9 cellular contexts compared by ENCODE assay signal in genomic region chr1:197464039-197464438, GRCh38.
DNase-seq lines count a peak whose midpoint lies in the region; ATAC-seq and TF ChIP-seq lines count a peak whose summit lies in the region.
"Had no signal": no experiment of that assay in that cellular context is flagged by ENCODE, and none has a peak within 500 bp of the region (broad histone marks: within the 10 kb centered on the region; RNA-seq: fewer than 3 reads in every experiment).

No MANE protein-coding gene starts in this region.

- no peak overlapping the region for H2AK5ac ChIP-seq in neuronal stem cell (ENCODE audit: low read depth, low read length)

- H3K4me1 ChIP-seq in neuronal stem cell (ENCODE audit: control insufficient read depth in 2 of 2, insufficient read depth in 1 of 2, low read depth in 1 of 2, low read length in 2 of 2) (peaks cover 5 to 7% of the 10 kb centered on the region in 2 donors), BE2C (no peaks in the 10 kb centered on the region)

- no peak overlapping the region for H3K4ac ChIP-seq in neuronal stem cell (ENCODE audit: low read length)

- H3K4me3 ChIP-seq in BJ (ENCODE audit: low read depth, low read length) = no peak overlapping the region
- H3K4me3 ChIP-seq in fibroblast of mammary gland (ENCODE audit: control insufficient read depth, low read depth, low read length) = no peak overlapping the region
- H3K4me3 ChIP-seq in neuronal stem cell (ENCODE audit: low read length in 2 of 2) = no peak overlapping the region
- no peak overlapping the region for H3K4me3 ChIP-seq in BE2C (ENCODE audit: low read depth, low read length)

- no peak overlapping the region for H3K18ac ChIP-seq in neuronal stem cell (ENCODE audit: low read length)

- DNase-seq in BJ (ENCODE audit: low read depth) (peak; percentile 82), NCI-H446 treated with DMSO at 0.1 percent for 48 hours (lab: John Stamatoyannopoulos, UW) (peak; percentile 69), fibroblast of mammary gland (ENCODE audit: low read depth) (peak; percentile 75), neuronal stem cell (ENCODE audit: low spot score) (no peak), DMS53 treated with DMSO at 0.1 percent for 48 hours (lab: John Stamatoyannopoulos, UW; ENCODE audit: unreplicated experiment) (no peak), BE2C (no peak)
- DNase-seq: DND-41 had no signal

- H3K79me1 ChIP-seq in neuronal stem cell (ENCODE audit: low read depth, low read length) = no peaks in the 10 kb centered on the region

- no peak overlapping the region for H3K4me2 ChIP-seq in neuronal stem cell (ENCODE audit: insufficient read depth, low read length, poor library complexity, severe bottlenecking)

- H4K8ac ChIP-seq in neuronal stem cell (ENCODE audit: low read depth, low read length) = no peak overlapping the region

- H3K27ac ChIP-seq in neuronal stem cell (replicated peaks; ENCODE audit: low read length) = no peak overlapping the region

- H3K27me3 ChIP-seq in BJ (ENCODE audit: control insufficient read depth, insufficient read depth, low read length) = no peaks in the 10 kb centered on the region; the same call in 1 of the 2 replicates
- H3K27me3 ChIP-seq in neuronal stem cell (ENCODE audit: control insufficient read depth in 3 of 3, insufficient read depth in 3 of 3, low read depth in 1 of 3, low read length in 3 of 3) = no peaks in the 10 kb centered on the region
- H3K27me3 ChIP-seq in BE2C = no peaks in the 10 kb centered on the region

- H2BK12ac ChIP-seq in neuronal stem cell (ENCODE audit: low read length) = no peak overlapping the region

- no peak overlapping the region for H3K23ac ChIP-seq in neuronal stem cell (ENCODE audit: low read depth, low read length, poor library complexity)

- no peak overlapping the region for H2BK15ac ChIP-seq in neuronal stem cell (ENCODE audit: low read length)

- WGBS in neuronal stem cell (ENCODE audit: extremely low coverage in 2 of 2, insufficient read length in 2 of 2, insufficient replicate concordance in 1 of 2), 2 donors = no CpG with 5 or more reads among the region's 7 CpGs

- H3K9me3 ChIP-seq in neuronal stem cell (replicated peaks in 1 of 2; ENCODE audit: control insufficient read depth in 2 of 2, insufficient read depth in 1 of 2, low read depth in 1 of 2, low read length in 2 of 2) = no peaks in the 10 kb centered on the region
- no peaks in the 10 kb centered on the region for H3K9me3 ChIP-seq in BE2C

- H2BK120ac ChIP-seq in neuronal stem cell (ENCODE audit: low read depth, low read length) = no peak overlapping the region

- TF ChIP-seq CTCF in BJ (IDR thresholded peaks at IDR 0.05; ENCODE audit: insufficient read depth, low read depth, low read length) (no peak), fibroblast of mammary gland (conservative IDR thresholded peaks at IDR 0.05; ENCODE audit: control insufficient read depth, insufficient read depth, low read depth, low read length) (no peak), BE2C (IDR thresholded peaks at IDR 0.05; ENCODE audit: low read depth, low read length) (no peak)

- no peak overlapping the region for H2BK5ac ChIP-seq in neuronal stem cell (ENCODE audit: low read length)

- no peak for ATAC-seq in GM21529 (IDR thresholded peaks at IDR 0.05; ENCODE audit: unreplicated experiment)
- no peak for ATAC-seq in GM21360 (IDR thresholded peaks at IDR 0.05; ENCODE audit: unreplicated experiment)

- H3K36me3 ChIP-seq in BJ (ENCODE audit: control insufficient read depth, insufficient read depth, low read length) (no peaks in the 10 kb centered on the region), neuronal stem cell (replicated peaks in 1 of 2; ENCODE audit: control insufficient read depth in 2 of 2, insufficient read depth in 2 of 2, low read length in 2 of 2) (no peaks in the 10 kb centered on the region), BE2C (no peaks in the 10 kb centered on the region)

- no peak overlapping the region for H3K9ac ChIP-seq in neuronal stem cell (ENCODE audit: low read depth, low read length, poor library complexity)

- POLR2A ChIA-PET in BJ (lab: Charles Lee) = interaction anchor here (0.6 kb wide), 1 partner anchor 1316 kb away, joined by 3 read pairs; no protein-coding TSS in a partner anchor

- CTCF ChIA-PET in BJ (lab: Yijun Ruan, JAX) = no interaction called here

- no peak overlapping the region for H4K91ac ChIP-seq in neuronal stem cell (ENCODE audit: low read depth, low read length, poor library complexity)

- H2AFZ ChIP-seq in neuronal stem cell (ENCODE audit: low read length) = peak overlapping the region; percentile 69

- H3K14ac ChIP-seq in neuronal stem cell (ENCODE audit: low read length) = no peak overlapping the region

Comparison
In these comparisons a context has a peak if more than half of its experiments do, and no peak if none do; other contexts are left out.
1. DNase-seq: peak in BJ (single experiment), NCI-H446 treated with DMSO at 0.1 percent for 48 hours (single experiment) and fibroblast of mammary gland (single experiment); none in neuronal stem cell (single experiment), DMS53 treated with DMSO at 0.1 percent for 48 hours (single experiment) and BE2C (single experiment).